In genomic region chr19:46414899-46415298, GRCh38 we compare ENCODE assay signal across 10 cellular contexts. TPM values are rescaled to one million over a fixed set of nuclear protein-coding genes. Genes with fewer than 3 reads are reported as not detected.
"Had no signal": no experiment of that assay in that cellular context is flagged by ENCODE, and none has a peak within 500 bp of the region (broad histone marks: within the 10 kb centered on the region; RNA-seq: fewer than 3 reads in every experiment).

No MANE protein-coding gene starts in this region.

RNA-seq across cellular contexts. Expression of gene CCDC8, which starts 1.5 kb away (rescaled TPM):
- total RNA-seq: activated B cell treated with CpG ODN at 0.5 μM for 24 hours; activated CD4-positive, alpha-beta memory T cell treated with anti-CD3 and anti-CD28 coated beads for 36 hours; activated naive CD4-positive, alpha-beta T cell treated with anti-CD3 and anti-CD28 coated beads for 36 hours; activated naive CD4-positive, alpha-beta T cell treated with anti-CD3 and anti-CD28 coated beads, Interleukin-2, amount 50 U/mL, for 72 hours; activated T-helper 1 cell treated with anti-CD3 and anti-CD28 coated beads, Interleukin-12 subunit alpha, Interleukin-12 subunit beta, Interleukin-2, Interleukin-4 antibody, amounts not matched to agents 30 ng/mL and 10 ng/mL and 1 ng/mL, durations not matched to agents 14 hours and 24 hours and 36 hours; M059J had no signal

RNA-seq across cellular contexts. Expression of gene PNMA8C, which starts 13.8 kb away (rescaled TPM):
- total RNA-seq: activated B cell treated with CpG ODN at 0.5 μM for 24 hours; activated CD4-positive, alpha-beta memory T cell treated with anti-CD3 and anti-CD28 coated beads for 36 hours; activated naive CD4-positive, alpha-beta T cell treated with anti-CD3 and anti-CD28 coated beads for 36 hours; activated naive CD4-positive, alpha-beta T cell treated with anti-CD3 and anti-CD28 coated beads, Interleukin-2, amount 50 U/mL, for 72 hours; activated T-cell treated with anti-CD3 and anti-CD28 coated beads, Interleukin-2, amount 50 U/mL, for 4 hours; activated T-helper 1 cell treated with anti-CD3 and anti-CD28 coated beads, Interleukin-12 subunit alpha, Interleukin-12 subunit beta, Interleukin-2, Interleukin-4 antibody, amounts not matched to agents 30 ng/mL and 10 ng/mL and 1 ng/mL, durations not matched to agents 14 hours and 24 hours and 36 hours; body of pancreas; M059J; PC-9 had no signal

RNA-seq across cellular contexts. Expression of gene PNMA8A, which starts 56.5 kb away (rescaled TPM):
- total RNA-seq: activated B cell treated with CpG ODN at 0.5 μM for 24 hours; activated naive CD4-positive, alpha-beta T cell treated with anti-CD3 and anti-CD28 coated beads, Interleukin-2, amount 50 U/mL, for 72 hours; activated T-helper 1 cell treated with anti-CD3 and anti-CD28 coated beads, Interleukin-12 subunit alpha, Interleukin-12 subunit beta, Interleukin-2, Interleukin-4 antibody, amounts not matched to agents 30 ng/mL and 10 ng/mL and 1 ng/mL, durations not matched to agents 14 hours and 24 hours and 36 hours; OCI-LY7; PC-9 had no signal
